30 cellular contexts compared by ENCODE assay signal in genomic region chr13:111436446-111436845, GRCh38.
"Had no signal": no experiment of that assay in that cellular context is flagged by ENCODE, and none has a peak within 500 bp of the region (broad histone marks: within the 10 kb centered on the region; RNA-seq: fewer than 3 reads in every experiment).

No MANE protein-coding gene starts in this region.

- H3K4me3 Mint-ChIP-seq: naive thymus-derived CD4-positive, alpha-beta T cell; natural killer cell; nephron; neural progenitor cell; stimulated activated memory B cell treated with anti-CD40 and anti-IgM and Interleukin-4, amounts not matched to agents 10 μg/mL and 1 μg/mL and 100 μg/mL, for 72 hours; stimulated activated naive CD8-positive, alpha-beta T cell treated with anti-CD3 and anti-CD28 coated beads, Interleukin-15, amount 100 ng/mL, for 72 hours had no signal

- H3K9ac ChIP-seq: neural progenitor cell, parathyroid adenoma had no signal

- H3K9me3 ChIP-seq: neutrophil, ovary, psoas muscle, right lobe of liver, sigmoid colon, thoracic aorta, thyroid gland, tibial nerve, upper lobe of left lung, vagina had no signal

- H3K4me1 Mint-ChIP-seq: natural killer cell; nephron; stimulated activated memory B cell treated with anti-CD40 and anti-IgM and Interleukin-4, amounts not matched to agents 10 μg/mL and 1 μg/mL and 100 μg/mL, for 72 hours; stimulated activated naive CD8-positive, alpha-beta T cell treated with anti-CD3 and anti-CD28 coated beads, Interleukin-15, amount 100 ng/mL, for 72 hours had no signal

- H3K36me3 Mint-ChIP-seq: naive thymus-derived CD4-positive, alpha-beta T cell; natural killer cell; neural progenitor cell; stimulated activated memory B cell treated with anti-CD40 and anti-IgM and Interleukin-4, amounts not matched to agents 10 μg/mL and 1 μg/mL and 100 μg/mL, for 72 hours had no signal

- H3K27ac ChIP-seq: neural progenitor cell, neutrophil, ovary, parathyroid adenoma, psoas muscle, right lobe of liver, sigmoid colon, thoracic aorta, thyroid gland, tibial nerve, upper lobe of left lung, vagina had no signal

- H3K27ac Mint-ChIP-seq: natural killer cell; nephron; neural progenitor cell; progenitor cell of endocrine pancreas; stimulated activated memory B cell treated with anti-CD40 and anti-IgM and Interleukin-4, amounts not matched to agents 10 μg/mL and 1 μg/mL and 100 μg/mL, for 72 hours; stimulated activated naive CD8-positive, alpha-beta T cell treated with anti-CD3 and anti-CD28 coated beads, Interleukin-15, amount 100 ng/mL, for 72 hours had no signal

- H3K9me3 Mint-ChIP-seq: nephron had no signal

- H3K4me1 ChIP-seq: parathyroid adenoma, psoas muscle, right lobe of liver, sigmoid colon, thyroid gland, upper lobe of left lung, vagina had no signal

- H3K4me2 ChIP-seq: neural progenitor cell had no signal

- H2AFZ ChIP-seq: neural progenitor cell, parathyroid adenoma had no signal

- H3K27me3 ChIP-seq: ovary, right lobe of liver, sigmoid colon, thyroid gland, tibial nerve, upper lobe of left lung, vagina had no signal

- DNase-seq: naive thymus-derived CD4-positive, alpha-beta T cell; natural killer cell; nucleus accumbens; ovary; posterior cingulate gyrus; psoas muscle; right cardiac atrium; right lobe of liver; sigmoid colon; small intestine; stimulated activated CD4-positive, alpha-beta T cell treated with anti-CD3 and anti-CD28 coated beads, Interleukin-15, amount 100 ng/mL, for 24 hours; stimulated activated CD4-positive, alpha-beta T cell treated with anti-CD3 and anti-CD28 coated beads, Interleukin-2, amount 100 ng/mL, for 24 hours; stimulated activated CD4-positive, alpha-beta T cell treated with anti-CD3 and anti-CD28 coated beads, Interleukin-2, amount 100 ng/mL, for 48 hours; stimulated activated CD4-positive, alpha-beta T cell treated with anti-CD3 and anti-CD28 coated beads, Interleukin-4, amount 100 ng/mL, for 24 hours; stimulated activated naive CD4-positive, alpha-beta T cell; stimulated activated naive CD8-positive, alpha-beta T cell treated with anti-CD3 and anti-CD28 coated beads, Interleukin-15, amount 100 ng/mL, for 72 hours; stimulated activated naive CD8-positive, alpha-beta T cell treated with anti-CD3 and anti-CD28 coated beads, Interleukin-15, Interleukin-2, amounts not matched to agents 100 U/mL and 50 U/mL, for 24 hours; substantia nigra; thyroid gland; trophoblast cell; upper lobe of left lung had no signal

- H3K36me3 ChIP-seq: neural progenitor cell, neutrophil, ovary, right lobe of liver, sigmoid colon, thoracic aorta, thyroid gland, tibial nerve, upper lobe of left lung, vagina had no signal

- H3K4me3 ChIP-seq: neural progenitor cell, ovary, psoas muscle, right lobe of liver, sigmoid colon, thoracic aorta, thyroid gland, tibial nerve, upper lobe of left lung, vagina had no signal

- ATAC-seq: naive thymus-derived CD4-positive, alpha-beta T cell; psoas muscle; right cardiac atrium; right lobe of liver; stimulated activated memory B cell treated with anti-CD40 and anti-IgM and Interleukin-4, amounts not matched to agents 10 μg/mL and 1 μg/mL and 100 μg/mL, for 72 hours; stimulated activated naive CD8-positive, alpha-beta T cell treated with anti-CD3 and anti-CD28 coated beads, Interleukin-15, Interleukin-2, amounts not matched to agents 100 U/mL and 50 U/mL, for 24 hours had no signal
